19 cellular contexts compared by ENCODE assay signal in genomic region chr6:140602843-140603242, GRCh38.
A peak's percentile ranks its signal among the peaks of the same experiment; 100 is the strongest.
DNase-seq lines count a peak whose midpoint lies in the region; ATAC-seq and TF ChIP-seq lines count a peak whose summit lies in the region.
"Had no signal": no experiment of that assay in that cellular context is flagged by ENCODE, and none has a peak within 500 bp of the region (broad histone marks: within the 10 kb centered on the region; RNA-seq: fewer than 3 reads in every experiment).

No MANE protein-coding gene starts in this region.

- peak; percentile 38 for ATAC-seq in SK-N-SH treated with all-trans-retinoic acid at 6 μM for 48 hours
- no peak for ATAC-seq in HG03139 (IDR thresholded peaks at IDR 0.05; ENCODE audit: unreplicated experiment)
- ATAC-seq: PC-3 had no signal

- DNase-seq in GM04503 (ENCODE audit: low read depth) (peak; percentile 16), fibroblast of peridontal ligament (ENCODE audit: extremely low read depth) (peak; percentile 25), retina (peak; percentile 42), MV-4-11 (lab: John Stamatoyannopoulos, UW) (no peak), SHP77 treated with DMSO at 0.1 percent for 48 hours (lab: John Stamatoyannopoulos, UW) (no peak)
- no peak for DNase-seq in stimulated activated naive CD4-positive, alpha-beta T cell treated with Interleukin-2 at 50 U/mL for 16 hours (lab: John Stamatoyannopoulos, UW)
- DNase-seq: ACHN; Calu3; CD4-positive, alpha-beta T cell; DMS79; GF-D8; H9; NCI-H1436 treated with DMSO at 0.1 percent for 48 hours; NCI-H2081 treated with DMSO at 0.1 percent for 48 hours; NCI-H526; NK-92 treated with Interleukin-12 subunit alpha and Interleukin-12 subunit beta, amount 100 ng/mL, for 24 hours; PC-3 had no signal

TF ChIP-seq in SK-N-SH treated with all-trans-retinoic acid at 6 μM for 48 hours, 23 proteins besides CTCF, POLR2A, EP300 and RAD21:
- TF ChIP-seq ARNTL (CRISPR knock-in tag; IDR thresholded peaks at IDR 0.05; ENCODE audit: borderline replicate concordance, low read depth) (no peak), CSDC2 (CRISPR knock-in tag; IDR thresholded peaks at IDR 0.05) (no peak), ZC3H10 (CRISPR knock-in tag; IDR thresholded peaks at IDR 0.05) (0 out of 2 replicates have a peak, but pooled peaks have one; percentile 10), TOX (CRISPR knock-in tag; IDR thresholded peaks at IDR 0.05; ENCODE audit: borderline replicate concordance) (peak; percentile 41; the same call in 1 of the 2 replicates)
TF ChIP-seq in SK-N-SH treated with all-trans-retinoic acid at 6 μM for 48 hours: peak in this region for 2.

Comparison
In these comparisons a context has a peak if more than half of its experiments do, and no peak if none do; other contexts are left out.
1. DNase-seq: peak in GM04503 (single experiment), fibroblast of peridontal ligament (single experiment) and retina (single experiment); none in MV-4-11 (single experiment), SHP77 treated with DMSO at 0.1 percent for 48 hours (single experiment) and stimulated activated naive CD4-positive, alpha-beta T cell treated with Interleukin-2 at 50 U/mL for 16 hours (single experiment).